ENCODE assay signal across 24 cellular contexts in the genomic region with DNA sequence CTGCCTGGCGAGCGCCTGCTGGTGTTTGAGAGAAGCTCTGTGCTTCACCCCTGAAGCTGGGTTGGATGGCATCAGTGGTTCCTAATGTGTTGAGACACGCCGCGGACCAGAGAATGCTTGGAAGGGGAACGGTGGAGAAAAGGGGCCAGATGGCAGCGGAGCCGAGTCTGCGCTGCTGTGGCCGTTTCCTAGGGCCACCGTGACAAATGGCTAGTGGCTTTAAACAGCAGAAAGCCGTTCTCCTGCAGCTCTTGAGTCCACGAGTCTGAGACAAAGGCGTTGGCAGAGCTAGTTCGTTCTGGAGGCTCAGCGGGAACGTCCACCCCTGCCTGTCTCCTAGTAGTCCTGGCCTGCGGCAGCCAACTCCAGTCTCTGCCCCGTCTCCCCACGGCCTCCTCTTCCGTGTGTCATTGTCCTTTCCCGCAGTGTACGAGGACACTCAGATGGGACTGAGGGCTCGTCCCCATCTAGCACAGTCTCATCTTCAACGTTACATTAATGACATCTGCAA.
DNase-seq lines count a peak whose midpoint lies in the region; ATAC-seq, FAIRE-seq and TF ChIP-seq lines count a peak whose summit lies in the region.
"Had no signal": no experiment of that assay in that cellular context is flagged by ENCODE, and none has a peak within 500 bp of the region (broad histone marks: within the 10 kb centered on the region; RNA-seq: fewer than 3 reads in every experiment).

No MANE protein-coding gene starts in this region.

- no peak for TF ChIP-seq CTCF in kidney (IDR thresholded peaks at IDR 0.05; ENCODE audit: borderline replicate concordance, extremely low read depth, insufficient read depth)

- peak overlapping the region; percentile 47 to 95 (median 80) for H3K4me2 ChIP-seq in BLaER1 treated with 17β-estradiol and CSF1 and Interleukin-3, amounts not matched to agents 10 nM and 100 nM

- H3K4me3 ChIP-seq in BLaER1 treated with 17β-estradiol and CSF1 and Interleukin-3, amounts not matched to agents 10 nM and 100 nM, result peak overlapping the region in 2 of 10 experiments; percentile 18 to 24; a peak in 3 of 20 replicates
- H3K4me3 ChIP-seq in kidney (ENCODE audit: low read length in 2 of 2) (no peak overlapping the region), skeletal muscle tissue (ENCODE audit: low read length in 3 of 3) (peak overlapping the region in 2 of 3 donors; percentile 55 to 58)
- H3K4me3 ChIP-seq: ovary, right lobe of liver, vagina had no signal

- H3K9me3 ChIP-seq in BLaER1 treated with 17β-estradiol and CSF1 and Interleukin-3, amounts not matched to agents 10 nM and 100 nM (replicated peaks in 1 of 11), result peaks cover 0 to 9% (median 7%) of the 10 kb centered on the region in 11 experiments; a peak in 12 of 22 replicates
- H3K9me3 ChIP-seq in kidney (ENCODE audit: control insufficient read depth in 1 of 2, low read length in 2 of 2) (no peaks in the 10 kb centered on the region), skeletal muscle tissue (ENCODE audit: control insufficient read depth in 3 of 3, low read length in 3 of 3) (no peaks in the 10 kb centered on the region)
- H3K9me3 ChIP-seq: ovary, right lobe of liver, vagina had no signal

- ATAC-seq in HG02623 (IDR thresholded peaks at IDR 0.05; ENCODE audit: unreplicated experiment), result no peak
- no peak for ATAC-seq in activated CD4-positive, alpha-beta T cell treated with anti-CD3 and anti-CD28 coated beads for 36 hours
- ATAC-seq: natural killer cell, right lobe of liver, SK-N-SH treated with all-trans-retinoic acid at 6 μM for 48 hours had no signal

- H4K20me1 ChIP-seq in BLaER1 treated with 17β-estradiol and CSF1 and Interleukin-3, amounts not matched to agents 10 nM and 100 nM, result no peaks in the 10 kb centered on the region

- H3K4me1 ChIP-seq in BLaER1 treated with 17β-estradiol and CSF1 and Interleukin-3, amounts not matched to agents 10 nM and 100 nM, result peaks cover 44 to 100% (median 100%) of the 10 kb centered on the region in 10 experiments
- H3K4me1 ChIP-seq in kidney (ENCODE audit: control insufficient read depth in 1 of 2, insufficient read depth in 1 of 2, low read depth in 1 of 2, low read length in 2 of 2) (no peaks in the 10 kb centered on the region), skeletal muscle tissue (ENCODE audit: control insufficient read depth in 3 of 3, insufficient read depth in 3 of 3, low read length in 3 of 3) (peaks cover 0 to 12% (median 10%) of the 10 kb centered on the region in 3 donors)
- H3K4me1 ChIP-seq: right lobe of liver, vagina had no signal

- H3K27me3 Mint-ChIP-seq in activated CD4-positive, alpha-beta T cell treated with anti-CD3 and anti-CD28 coated beads for 36 hours, result peaks cover 20% of the 10 kb centered on the region

- peaks cover 0 to 67% (median 11%) of the 10 kb centered on the region in 11 experiments; a peak in 13 of 22 replicates for H3K27me3 ChIP-seq in BLaER1 treated with 17β-estradiol and CSF1 and Interleukin-3, amounts not matched to agents 10 nM and 100 nM
- H3K27me3 ChIP-seq in skeletal muscle tissue (ENCODE audit: control insufficient read depth in 3 of 3, insufficient read depth in 3 of 3, low read length in 3 of 3), result peaks cover 0 to 19% (median 0%) of the 10 kb centered on the region in 3 donors
- H3K27me3 ChIP-seq: brain microvascular endothelial cell, ovary, right lobe of liver, vagina had no signal

- H3K4me1 Mint-ChIP-seq in activated CD4-positive, alpha-beta T cell treated with anti-CD3 and anti-CD28 coated beads for 36 hours, result no peaks in the 10 kb centered on the region
- H3K4me1 Mint-ChIP-seq: natural killer cell had no signal

- H3K9ac ChIP-seq in BLaER1 treated with 17β-estradiol and CSF1 and Interleukin-3, amounts not matched to agents 10 nM and 100 nM, result peak overlapping the region in 4 of 11 experiments; percentile 51 to 68 (median 63); a peak in 9 of 22 replicates
- H3K9ac ChIP-seq in kidney (ENCODE audit: low read length in 2 of 2) (no peak overlapping the region), skeletal muscle tissue (ENCODE audit: low read depth in 1 of 3, low read length in 3 of 3) (peak overlapping the region in 2 of 3 donors; percentile 38 to 66)

- no peak for FAIRE-seq in kidney (lab: Jason Lieb, UNC)
- FAIRE-seq: endometrium had no signal

- peak overlapping the region in 5 of 11 experiments; percentile 24 to 92 (median 59); a peak in 9 of 22 replicates for H3K27ac ChIP-seq in BLaER1 treated with 17β-estradiol and CSF1 and Interleukin-3, amounts not matched to agents 10 nM and 100 nM
- H3K27ac ChIP-seq in kidney (ENCODE audit: low read depth in 2 of 2, low read length in 2 of 2) (no peak overlapping the region), skeletal muscle tissue (ENCODE audit: low read depth, low read length) (no peak overlapping the region)
- H3K27ac ChIP-seq: brain microvascular endothelial cell, ovary, right lobe of liver, vagina, WERI-Rb-1 had no signal

- no peaks in the 10 kb centered on the region for H3K36me3 Mint-ChIP-seq in activated CD4-positive, alpha-beta T cell treated with anti-CD3 and anti-CD28 coated beads for 36 hours (ENCODE audit: low read depth)
- H3K36me3 Mint-ChIP-seq: CD8-positive, alpha-beta memory T cell; natural killer cell had no signal

- CTCF ChIA-PET in activated CD4-positive, alpha-beta T cell treated with anti-CD3 and anti-CD28 coated beads for 36 hours (lab: Charles Lee), result interaction anchor here (0.6 to 0.7 kb wide), 3 partner anchors 25 to 134 kb away, joined by 3 read pairs; no protein-coding TSS in a partner anchor

- H3K9me3 Mint-ChIP-seq in activated CD4-positive, alpha-beta T cell treated with anti-CD3 and anti-CD28 coated beads for 36 hours (ENCODE audit: low read depth), result no peaks in the 10 kb centered on the region
- H3K9me3 Mint-ChIP-seq: CD8-positive, alpha-beta memory T cell; natural killer cell; T-helper 2 cell treated with Interferon-gamma antibody and Interleukin-4, amounts not matched to agents 5 μg/mL and 100 μg/mL, for 36 hours had no signal

- POLR2A ChIA-PET in activated CD4-positive, alpha-beta T cell treated with anti-CD3 and anti-CD28 coated beads for 36 hours (lab: Charles Lee), result no interaction called here

- DNase-seq in NCI-H2227 treated with DMSO at 0.1 percent for 48 hours (lab: John Stamatoyannopoulos, UW) (peak; percentile 31), kidney (peak; percentile 64)
- no peak for DNase-seq in activated CD4-positive, alpha-beta T cell treated with anti-CD3 and anti-CD28 coated beads for 36 hours
- DNase-seq in stimulated activated naive CD4-positive, alpha-beta T cell treated with Interleukin-2 at 50 U/mL for 16 hours (lab: John Stamatoyannopoulos, UW), result no peak
- DNase-seq: activated CD4-positive, alpha-beta T cell treated with anti-CD3 and anti-CD28 coated beads, Interleukin-2, amount 50 U/mL, for 48 hours; activated gamma-delta T cell; brain microvascular endothelial cell; cortex of kidney; Kasumi-1; mesenchymal stem cell; natural killer cell; NCI-H187; NCI-H446; WERI-Rb-1 had no signal

- no peak overlapping the region for H3K27ac Mint-ChIP-seq in activated CD4-positive, alpha-beta T cell treated with anti-CD3 and anti-CD28 coated beads for 36 hours
- H3K27ac Mint-ChIP-seq: CD8-positive, alpha-beta memory T cell; natural killer cell; T-helper 2 cell treated with Interferon-gamma antibody and Interleukin-4, amounts not matched to agents 5 μg/mL and 100 μg/mL, for 36 hours had no signal

- H3K36me3 ChIP-seq in BLaER1 treated with 17β-estradiol and CSF1 and Interleukin-3, amounts not matched to agents 10 nM and 100 nM, result no peaks in the 10 kb centered on the region
- H3K36me3 ChIP-seq in kidney (ENCODE audit: control insufficient read depth in 1 of 2, insufficient read depth in 2 of 2, low read length in 2 of 2) (no peaks in the 10 kb centered on the region), skeletal muscle tissue (ENCODE audit: control insufficient read depth in 3 of 3, insufficient read depth in 3 of 3, low read length in 3 of 3) (no peaks in the 10 kb centered on the region)
- H3K36me3 ChIP-seq: brain microvascular endothelial cell, ovary, right lobe of liver, vagina, WERI-Rb-1 had no signal

- H3K4me3 Mint-ChIP-seq in activated CD4-positive, alpha-beta T cell treated with anti-CD3 and anti-CD28 coated beads for 36 hours, result no peak overlapping the region
- H3K4me3 Mint-ChIP-seq: CD8-positive, alpha-beta memory T cell; natural killer cell; T-helper 2 cell treated with Interferon-gamma antibody and Interleukin-4, amounts not matched to agents 5 μg/mL and 100 μg/mL, for 36 hours had no signal

- intact Hi-C loops in kidney (cut with DNase I), result no loop called here
- intact Hi-C loops in activated CD4-positive, alpha-beta T cell treated with anti-CD3 and anti-CD28 coated beads for 36 hours (cut with DNase I, micrococcal nuclease), result no loop called here

Comparison
In these comparisons a context has a peak if more than half of its experiments do, and no peak if none do; other contexts are left out.
1. H3K4me3 ChIP-seq: peak in skeletal muscle tissue (2 of 3); none in kidney (0 of 2).
2. H3K9ac ChIP-seq: peak in skeletal muscle tissue (2 of 3); none in kidney (0 of 2).
3. DNase-seq: peak in NCI-H2227 treated with DMSO at 0.1 percent for 48 hours (single experiment) and kidney (single experiment); none in activated CD4-positive, alpha-beta T cell treated with anti-CD3 and anti-CD28 coated beads for 36 hours (single experiment) and stimulated activated naive CD4-positive, alpha-beta T cell treated with Interleukin-2 at 50 U/mL for 16 hours (single experiment).